In genomic region chr3:50610181-50610971, GRCh38 we compare ENCODE assay signal across 1 cellular context.
TF ChIP-seq lines count a peak whose summit lies in the region.

No MANE protein-coding gene starts in this region.

TF ChIP-seq in GM12878, 131 proteins besides CTCF, POLR2A, EP300 and RAD21:
- TF ChIP-seq PAX5 (IDR thresholded peaks at IDR 0.05; ENCODE audit: borderline replicate concordance, low read depth, low read length) (no peak), ZNF592 (IDR thresholded peaks at IDR 0.05) (no peak), ETV6 (conservative IDR thresholded peaks at IDR 0.05 in 1 of 2, IDR thresholded peaks at IDR 0.05 in 1 of 2; ENCODE audit: borderline replicate concordance in 1 of 2, low read depth in 1 of 2) (no peak), ZNF207 (IDR thresholded peaks at IDR 0.05; ENCODE audit: borderline replicate concordance) (no peak), NFYA (IDR thresholded peaks at IDR 0.05; ENCODE audit: borderline replicate concordance, low read depth, low read length) (no peak), SREBF1 (IDR thresholded peaks at IDR 0.05; ENCODE audit: low read length) (no peak), BACH1 (IDR thresholded peaks at IDR 0.05; ENCODE audit: borderline replicate concordance) (no peak), EZH2 (IDR thresholded peaks at IDR 0.05; ENCODE audit: borderline replicate concordance, control insufficient read depth, low read depth, low read length) (no peak), SMAD1 (IDR thresholded peaks at IDR 0.05; ENCODE audit: low read depth, partially characterized antibody) (peak; percentile 62)
